Comparison of ENCODE assay signal across 26 cellular contexts in the genomic region with DNA sequence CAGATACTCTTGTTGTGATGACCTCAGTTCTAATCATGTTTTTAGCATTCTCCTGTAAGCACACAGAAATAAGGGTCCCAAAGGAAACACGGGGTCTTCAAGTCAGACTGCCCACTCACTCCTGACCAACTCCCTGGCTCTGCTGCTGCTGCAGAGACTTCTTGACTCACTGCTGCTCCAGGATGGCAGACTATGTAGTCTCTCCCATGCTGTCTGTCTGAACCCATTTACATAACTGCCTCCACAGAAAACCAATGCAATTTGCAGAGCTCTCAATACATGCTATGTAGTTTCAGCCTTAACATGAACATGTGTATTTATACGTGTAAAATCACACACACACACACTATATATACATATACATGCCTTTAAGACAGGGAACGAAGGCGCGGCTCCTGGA. TPM values are rescaled to one million over a fixed set of nuclear protein-coding genes. Genes with fewer than 3 reads are reported as not detected.
"Had no signal": no experiment of that assay in that cellular context is flagged by ENCODE, and none has a peak within 500 bp of the region (broad histone marks: within the 10 kb centered on the region; RNA-seq: fewer than 3 reads in every experiment).

No MANE protein-coding gene starts in this region.

- H3K79me2 ChIP-seq: hepatocyte had no signal

- H3K36me3 ChIP-seq: left lung, lower lobe of right lung, pancreas, prostate gland, right atrium auricular region, right lobe of liver, upper lobe of left lung, vagina had no signal

- H3K27me3 ChIP-seq: hepatocyte, left lung, pancreas, right atrium auricular region, right lobe of liver, tibial nerve, upper lobe of left lung, vagina had no signal

- H3K27ac Mint-ChIP-seq: naive thymus-derived CD8-positive, alpha-beta T cell; stimulated activated memory B cell treated with anti-CD40 and anti-IgM and Interleukin-4, amounts not matched to agents 10 μg/mL and 1 μg/mL and 100 μg/mL, for 72 hours; stimulated activated naive CD8-positive, alpha-beta T cell treated with anti-CD3 and anti-CD28 coated beads, Interleukin-15, amount 100 ng/mL, for 72 hours had no signal

- H3K9me3 Mint-ChIP-seq: stimulated activated memory B cell treated with anti-CD40 and anti-IgM and Interleukin-4, amounts not matched to agents 10 μg/mL and 1 μg/mL and 100 μg/mL, for 72 hours had no signal

- H3K4me3 ChIP-seq: hepatocyte, left lung, lower lobe of right lung, pancreas, prostate gland, right atrium auricular region, right lobe of liver, smooth muscle cell, tibial nerve, upper lobe of left lung, vagina had no signal

- H3K9me3 ChIP-seq: left lung, lower lobe of right lung, pancreas, prostate gland, right atrium auricular region, right lobe of liver, tibial nerve, upper lobe of left lung, vagina had no signal

- H3K36me3 Mint-ChIP-seq: naive thymus-derived CD8-positive, alpha-beta T cell had no signal

- H3K4me1 ChIP-seq: left lung, lower lobe of right lung, pancreas, prostate gland, right atrium auricular region, right lobe of liver, tibial nerve, upper lobe of left lung, vagina had no signal

- ATAC-seq: left cardiac atrium; left lung; lower lobe of right lung; naive thymus-derived CD8-positive, alpha-beta T cell; pancreas; right lobe of liver; stimulated activated memory B cell treated with anti-CD40 and anti-IgM and Interleukin-4, amounts not matched to agents 10 μg/mL and 1 μg/mL and 100 μg/mL, for 72 hours; stimulated activated naive CD8-positive, alpha-beta T cell treated with anti-CD3 and anti-CD28 coated beads, Interleukin-15, amount 100 ng/mL, for 72 hours had no signal

- H3K4me3 Mint-ChIP-seq: naive thymus-derived CD8-positive, alpha-beta T cell; stimulated activated memory B cell treated with anti-CD40 and anti-IgM and Interleukin-4, amounts not matched to agents 10 μg/mL and 1 μg/mL and 100 μg/mL, for 72 hours; stimulated activated naive CD8-positive, alpha-beta T cell treated with anti-CD3 and anti-CD28 coated beads, Interleukin-15, amount 100 ng/mL, for 72 hours had no signal

- H3K27ac ChIP-seq: hepatocyte, left lung, lower lobe of right lung, pancreas, prostate gland, right atrium auricular region, right lobe of liver, tibial nerve, upper lobe of left lung, vagina had no signal

- H3K4me2 ChIP-seq: hepatocyte, smooth muscle cell had no signal

- H3K27me3 Mint-ChIP-seq: stimulated activated memory B cell treated with anti-CD40 and anti-IgM and Interleukin-4, amounts not matched to agents 10 μg/mL and 1 μg/mL and 100 μg/mL, for 72 hours; stimulated activated naive CD8-positive, alpha-beta T cell treated with anti-CD3 and anti-CD28 coated beads, Interleukin-15, amount 100 ng/mL, for 72 hours had no signal

- H3K4me1 Mint-ChIP-seq: naive thymus-derived CD8-positive, alpha-beta T cell; stimulated activated memory B cell treated with anti-CD40 and anti-IgM and Interleukin-4, amounts not matched to agents 10 μg/mL and 1 μg/mL and 100 μg/mL, for 72 hours; stimulated activated naive CD8-positive, alpha-beta T cell treated with anti-CD3 and anti-CD28 coated beads, Interleukin-15, amount 100 ng/mL, for 72 hours had no signal

- H2AFZ ChIP-seq: hepatocyte had no signal

- DNase-seq: kidney glomerular epithelial cell; left cardiac atrium; left lung; lower lobe of right lung; mesenchymal stem cell; naive thymus-derived CD8-positive, alpha-beta T cell; nucleus accumbens; pancreas; posterior cingulate gyrus; right lobe of liver; stimulated activated CD4-positive, alpha-beta T cell treated with anti-CD3 and anti-CD28 coated beads, Interleukin-1b, Interleukin-23, amount 100 ng/mL, for 48 hours; stimulated activated CD4-positive, alpha-beta T cell treated with anti-CD3 and anti-CD28 coated beads, Interleukin-2, amount 100 ng/mL, for 48 hours; stimulated activated CD4-positive, alpha-beta T cell treated with anti-CD3 and anti-CD28 coated beads, Interleukin-4, amount 100 ng/mL, for 4 hours; stimulated activated CD8-positive, alpha-beta memory T cell treated with anti-CD3 and anti-CD28 coated beads, Interleukin-4, amount 100 ng/mL, for 48 hours; stimulated activated naive CD4-positive, alpha-beta T cell treated with Interleukin-2 at 50 U/mL for 16 hours; stimulated activated naive CD8-positive, alpha-beta T cell treated with anti-CD3 and anti-CD28 coated beads, Interleukin-15, amount 100 ng/mL, for 72 hours; substantia nigra; upper lobe of left lung had no signal

RNA-seq across cellular contexts. Expression of a gene that starts 32.1 kb away (rescaled TPM):
- total RNA-seq: naive thymus-derived CD8-positive, alpha-beta T cell had no signal
- polyA plus RNA-seq: neural cell had no signal
